Comparison of ENCODE assay signal across 27 cellular contexts in the genomic region with DNA sequence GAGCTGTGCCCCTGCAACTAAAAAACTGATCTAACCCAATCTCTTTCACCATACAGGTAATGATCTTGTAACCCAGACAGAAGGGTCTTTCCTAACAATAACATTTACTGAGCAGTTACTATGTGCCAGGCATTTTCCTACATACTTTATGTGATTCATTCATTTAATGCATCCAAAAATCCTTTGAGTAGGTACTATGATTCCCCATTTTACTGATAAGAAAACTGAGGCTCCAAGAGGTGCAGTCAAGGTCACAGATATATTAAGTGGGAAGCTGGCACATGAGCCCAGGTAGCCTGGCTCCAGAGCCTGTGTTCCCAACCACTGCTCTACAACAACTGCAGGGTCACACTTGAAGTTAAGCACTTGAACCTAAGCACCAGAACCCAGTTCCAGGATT.
"Had no signal": no experiment of that assay in that cellular context is flagged by ENCODE, and none has a peak within 500 bp of the region (broad histone marks: within the 10 kb centered on the region; RNA-seq: fewer than 3 reads in every experiment).

No MANE protein-coding gene starts in this region.

- H3K36me3 ChIP-seq: neural progenitor cell, ovary, right lobe of liver, sigmoid colon, stomach, thoracic aorta, tibial artery, upper lobe of left lung, vagina had no signal

- H3K4me1 ChIP-seq: parathyroid adenoma had no signal

- H3K9me3 Mint-ChIP-seq: natural killer cell treated with Interleukin-12 subunit alpha and Interleukin-12 subunit beta and Interleukin-15 and Interleukin-18, amount 100 ng/mL, for 72 hours; stimulated activated effector memory CD8-positive, alpha-beta T cell treated with anti-CD3 and anti-CD28 coated beads, Interleukin-12 subunit alpha, Interleukin-12 subunit beta, amount 100 ng/mL, for 72 hours had no signal

- H3K4me3 Mint-ChIP-seq: naive thymus-derived CD8-positive, alpha-beta T cell; natural killer cell treated with Interleukin-12 subunit alpha and Interleukin-12 subunit beta and Interleukin-15 and Interleukin-18, amount 100 ng/mL, for 72 hours; neural progenitor cell; stimulated activated effector memory CD8-positive, alpha-beta T cell treated with anti-CD3 and anti-CD28 coated beads, Interleukin-12 subunit alpha, Interleukin-12 subunit beta, amount 100 ng/mL, for 72 hours; stimulated activated naive B cell treated with anti-CD40 and anti-IgM and Interleukin-4, amounts not matched to agents 10 μg/mL and 1 μg/mL and 100 μg/mL, for 72 hours; stimulated activated naive CD8-positive, alpha-beta T cell treated with anti-CD3 and anti-CD28 coated beads, Interleukin-15, Interleukin-2, amounts not matched to agents 100 ng/mL and 50 ng/mL, for 24 hours had no signal

- H3K27ac Mint-ChIP-seq: naive thymus-derived CD8-positive, alpha-beta T cell; natural killer cell treated with Interleukin-12 subunit alpha and Interleukin-12 subunit beta and Interleukin-15 and Interleukin-18, amount 100 ng/mL, for 72 hours; neural progenitor cell; progenitor cell of endocrine pancreas; stimulated activated effector memory CD8-positive, alpha-beta T cell treated with anti-CD3 and anti-CD28 coated beads, Interleukin-12 subunit alpha, Interleukin-12 subunit beta, amount 100 ng/mL, for 72 hours; stimulated activated naive B cell treated with anti-CD40 and anti-IgM and Interleukin-4, amounts not matched to agents 10 μg/mL and 1 μg/mL and 100 μg/mL, for 72 hours; stimulated activated naive CD8-positive, alpha-beta T cell treated with anti-CD3 and anti-CD28 coated beads, Interleukin-15, Interleukin-2, amounts not matched to agents 100 ng/mL and 50 ng/mL, for 24 hours had no signal

- ATAC-seq: naive thymus-derived CD8-positive, alpha-beta T cell; natural killer cell treated with Interleukin-12 subunit alpha and Interleukin-12 subunit beta and Interleukin-15 and Interleukin-18, amount 100 ng/mL, for 72 hours; psoas muscle; right cardiac atrium; right lobe of liver; stimulated activated effector memory CD8-positive, alpha-beta T cell treated with anti-CD3 and anti-CD28 coated beads, Interleukin-12 subunit alpha, Interleukin-12 subunit beta, amount 100 ng/mL, for 72 hours; stimulated activated naive B cell treated with anti-CD40 and anti-IgM and Interleukin-4, amounts not matched to agents 10 μg/mL and 1 μg/mL and 100 μg/mL, for 72 hours had no signal

- H3K4me1 Mint-ChIP-seq: naive thymus-derived CD8-positive, alpha-beta T cell; stimulated activated effector memory CD8-positive, alpha-beta T cell treated with anti-CD3 and anti-CD28 coated beads, Interleukin-12 subunit alpha, Interleukin-12 subunit beta, amount 100 ng/mL, for 72 hours had no signal

- H3K4me3 ChIP-seq: neural progenitor cell, ovary, psoas muscle, right lobe of liver, sigmoid colon, stomach, thoracic aorta, tibial artery, upper lobe of left lung, vagina had no signal

- FAIRE-seq: small intestine, urothelium cell line had no signal

- H3K36me3 Mint-ChIP-seq: natural killer cell treated with Interleukin-12 subunit alpha and Interleukin-12 subunit beta and Interleukin-15 and Interleukin-18, amount 100 ng/mL, for 72 hours; neural progenitor cell; stimulated activated effector memory CD8-positive, alpha-beta T cell treated with anti-CD3 and anti-CD28 coated beads, Interleukin-12 subunit alpha, Interleukin-12 subunit beta, amount 100 ng/mL, for 72 hours had no signal

- H3K27me3 ChIP-seq: ovary, right lobe of liver, sigmoid colon, tibial artery, vagina had no signal

- DNase-seq: occipital lobe; ovary; psoas muscle; right cardiac atrium; right lobe of liver; sigmoid colon; small intestine; stimulated activated CD4-positive, alpha-beta T cell treated with anti-CD3 and anti-CD28 coated beads, Interleukin-15, amount 100 ng/mL, for 24 hours; stimulated activated CD4-positive, alpha-beta T cell treated with anti-CD3 and anti-CD28 coated beads, Interleukin-2, amount 100 ng/mL, for 24 hours; stimulated activated CD4-positive, alpha-beta T cell treated with anti-CD3 and anti-CD28 coated beads, Interleukin-2, amount 100 ng/mL, for 48 hours; stimulated activated CD4-positive, alpha-beta T cell treated with anti-CD3 and anti-CD28 coated beads, Interleukin-4, amount 100 ng/mL, for 24 hours; stimulated activated naive B cell treated with anti-CD40 and anti-IgM and Interleukin-4, amounts not matched to agents 10 μg/mL and 1 μg/mL and 100 μg/mL, for 72 hours; stimulated activated naive CD4-positive, alpha-beta T cell treated with Interleukin-2 at 50 U/mL for 16 hours; stomach; tibial artery; trophoblast cell; upper lobe of left lung had no signal

- H2AFZ ChIP-seq: neural progenitor cell, parathyroid adenoma had no signal

- H3K27ac ChIP-seq: neural progenitor cell, ovary, parathyroid adenoma, psoas muscle, right lobe of liver, sigmoid colon, stomach, thoracic aorta, tibial artery, upper lobe of left lung, vagina had no signal

- H3K9me3 ChIP-seq: psoas muscle, right lobe of liver, sigmoid colon, thoracic aorta had no signal

- H3K4me2 ChIP-seq: neural progenitor cell had no signal

- H3K9ac ChIP-seq: neural progenitor cell, parathyroid adenoma had no signal

- H3K79me2 ChIP-seq: parathyroid adenoma had no signal
